Comparison of ENCODE assay signal across 8 cellular contexts in genomic region chr1:65525297-65526048, GRCh38.
DNase-seq lines count a peak whose midpoint lies in the region; ATAC-seq, FAIRE-seq and TF ChIP-seq lines count a peak whose summit lies in the region.

No MANE protein-coding gene starts in this region.

- no peak overlapping the region for H3K9ac ChIP-seq in mammary epithelial cell (ENCODE audit: insufficient read depth, low read length)
- H3K9ac ChIP-seq in subcutaneous abdominal adipose tissue (ENCODE audit: low read length in 5 of 5) = peak overlapping the region in 3 of 5 donors; percentile 51 to 76 (median 71)
- H3K9ac ChIP-seq in Karpas-422 (ENCODE audit: low read length) = no peak overlapping the region

- in situ Hi-C loops in mammary epithelial cell (cut with MboI; ENCODE audit: low sequenced_read_pairs in 2 of 2) = no loop called here

- DNase-seq in NCI-H1417 (lab: John Stamatoyannopoulos, UW) (peak in 2 of 3 experiments; percentile 39 to 59), NCI-H1417 treated with DMSO at 0.1 percent for 48 hours (lab: John Stamatoyannopoulos, UW) (no peak), mammary epithelial cell (no peak), left lobe of liver (ENCODE audit: low spot score) (peak; percentile 66), GM19239 (ENCODE audit: insufficient read length, low spot score) (no peak), Karpas-422 (no peak), foreskin melanocyte (no peak)

- no peak for TF ChIP-seq CTCF in mammary epithelial cell (conservative IDR thresholded peaks at IDR 0.05 in 1 of 2, IDR thresholded peaks at IDR 0.05 in 1 of 2; ENCODE audit: extremely low read depth in 1 of 2, insufficient read depth in 1 of 2, low read depth in 1 of 2, low read length in 2 of 2)

- peak; percentile 79 for ATAC-seq in left lobe of liver

- WGBS in mammary epithelial cell (ENCODE audit: low coverage, missing lambda C conversion rate) = 27% methylated on average over 3 of the region's 86 CpGs

- no peaks in the 10 kb centered on the region for H3K79me2 ChIP-seq in mammary epithelial cell (ENCODE audit: insufficient read depth, low read length)
- no peaks in the 10 kb centered on the region for H3K79me2 ChIP-seq in Karpas-422 (ENCODE audit: low read length)

- BruUV-seq in mammary epithelial cell (replicated peaks; lab: Mats Ljungman, UMichigan) = no TSS peak

- H2AFZ ChIP-seq in mammary epithelial cell (ENCODE audit: low read depth, low read length) (no peak overlapping the region), Karpas-422 (ENCODE audit: low read length) (no peak overlapping the region)

- no peak for FAIRE-seq in GM19239 (lab: Jason Lieb, UNC)

- no peaks in the 10 kb centered on the region for H4K20me1 ChIP-seq in mammary epithelial cell (ENCODE audit: insufficient read depth, low read length)
- no peaks in the 10 kb centered on the region for H4K20me1 ChIP-seq in Karpas-422 (ENCODE audit: insufficient read depth, low read depth, low read length)

- H3K27me3 ChIP-seq in mammary epithelial cell (ENCODE audit: insufficient read depth, low read length) (peaks cover 30% of the 10 kb centered on the region), subcutaneous abdominal adipose tissue (ENCODE audit: control insufficient read depth in 5 of 5, insufficient read depth in 4 of 5, low read length in 5 of 5) (peaks cover 0 to 7% (median 0%) of the 10 kb centered on the region in 5 donors), Karpas-422 (ENCODE audit: low read length) (no peaks in the 10 kb centered on the region)

- dilution Hi-C loops in mammary epithelial cell (cut with HindIII; ENCODE audit: low sequenced_read_pairs) = no loop called here

- intact Hi-C loops in mammary epithelial cell (cut with micrococcal nuclease) = no loop called here

- H3K36me3 ChIP-seq in mammary epithelial cell (ENCODE audit: insufficient read depth, low read length) (no peaks in the 10 kb centered on the region), subcutaneous abdominal adipose tissue (ENCODE audit: control insufficient read depth in 5 of 5, insufficient read depth in 5 of 5, low read length in 5 of 5) (no peaks in the 10 kb centered on the region), Karpas-422 (ENCODE audit: insufficient read depth, low read length) (no peaks in the 10 kb centered on the region)

- H3K4me1 ChIP-seq in mammary epithelial cell (ENCODE audit: insufficient read depth, low read length) (no peaks in the 10 kb centered on the region), subcutaneous abdominal adipose tissue (ENCODE audit: control insufficient read depth in 5 of 5, insufficient read depth in 5 of 5, low read length in 5 of 5) (peaks cover 0 to 24% (median 18%) of the 10 kb centered on the region in 5 donors), Karpas-422 (ENCODE audit: low read length) (no peaks in the 10 kb centered on the region)

- H3K27ac ChIP-seq in mammary epithelial cell (ENCODE audit: insufficient read depth, low read depth, low read length) (no peak overlapping the region), subcutaneous abdominal adipose tissue (ENCODE audit: low read depth, low read length) (peak overlapping the region; percentile 60), Karpas-422 (ENCODE audit: low read length) (no peak overlapping the region)

- no peaks in the 10 kb centered on the region for H3K9me2 ChIP-seq in Karpas-422 (replicated peaks; ENCODE audit: insufficient read depth, low read length)

- no peaks in the 10 kb centered on the region for H3K9me3 ChIP-seq in mammary epithelial cell (replicated peaks; ENCODE audit: insufficient read depth, low read length)
- H3K9me3 ChIP-seq in subcutaneous abdominal adipose tissue (ENCODE audit: control insufficient read depth in 5 of 5, low read length in 5 of 5) = no peaks in the 10 kb centered on the region
- H3K9me3 ChIP-seq in Karpas-422 (ENCODE audit: low read length) = no peaks in the 10 kb centered on the region

- no peak overlapping the region for H3K4me3 ChIP-seq in mammary epithelial cell (replicated peaks in 1 of 3; ENCODE audit: insufficient read depth in 1 of 3, low read depth in 2 of 3, low read length in 3 of 3)
- H3K4me3 ChIP-seq in subcutaneous abdominal adipose tissue (ENCODE audit: low read depth in 1 of 5, low read length in 5 of 5) = peak overlapping the region; percentile 64 to 78 (median 71)
- no peak overlapping the region for H3K4me3 ChIP-seq in Karpas-422 (ENCODE audit: low read length)

- peak overlapping the region; percentile 23 for H3K4me2 ChIP-seq in mammary epithelial cell (ENCODE audit: insufficient read depth, low read depth, low read length)
- H3K4me2 ChIP-seq in Karpas-422 (ENCODE audit: low read depth, low read length, poor library complexity, severe bottlenecking) = no peak overlapping the region

- CTCF ChIA-PET in mammary epithelial cell (lab: Charles Lee; ENCODE audit: low non-redundant PET) = no interaction called here

Comparison
In these comparisons a context has a peak if more than half of its experiments do, and no peak if none do; other contexts are left out.
1. DNase-seq: peak in NCI-H1417 (2 of 3) and left lobe of liver (single experiment); none in NCI-H1417 treated with DMSO at 0.1 percent for 48 hours (single experiment), mammary epithelial cell (single experiment), GM19239 (single experiment), Karpas-422 (single experiment) and foreskin melanocyte (single experiment).
2. H3K4me3 ChIP-seq: peak in subcutaneous abdominal adipose tissue (5 of 5); none in mammary epithelial cell (0 of 3) and Karpas-422 (single experiment).
3. H3K9ac ChIP-seq: peak in subcutaneous abdominal adipose tissue (3 of 5); none in mammary epithelial cell (single experiment) and Karpas-422 (single experiment).